15 cellular contexts compared by ENCODE assay signal in genomic region chr9:131801811-131802210, GRCh38.
"Had no signal": no experiment of that assay in that cellular context is flagged by ENCODE, and none has a peak within 500 bp of the region (broad histone marks: within the 10 kb centered on the region; RNA-seq: fewer than 3 reads in every experiment).

No MANE protein-coding gene starts in this region.

- H3K27ac ChIP-seq: breast epithelium, gastrocnemius medialis, heart right ventricle, parathyroid adenoma, tibial artery, vagina had no signal

- H3K4me3 ChIP-seq: breast epithelium, gastrocnemius medialis, heart right ventricle, lung, tibial artery, vagina had no signal

- H3K4me1 ChIP-seq: breast epithelium, gastrocnemius medialis, heart right ventricle, parathyroid adenoma, tibial artery, vagina had no signal

- DNase-seq: activated CD4-positive, alpha-beta T cell treated with anti-CD3 and anti-CD28 coated beads, Interleukin-2, amount 50 U/mL, for 1 hour; activated naive CD4-positive, alpha-beta T cell treated with Interleukin-2 at 50 U/mL for 16 hours; anterior cingulate cortex; erythroblast; gastrocnemius medialis; heart right ventricle; midbrain; stimulated activated CD4-positive, alpha-beta T cell treated with anti-CD3 and anti-CD28 coated beads, Interleukin-2, amount 100 ng/mL, for 48 hours; stimulated activated naive B cell treated with anti-CD40 and anti-IgM and Interleukin-4, amounts not matched to agents 10 μg/mL and 1 μg/mL and 100 μg/mL, for 72 hours; T-helper 2 cell; tibial artery had no signal

- H3K9ac ChIP-seq: parathyroid adenoma had no signal

- H3K79me2 ChIP-seq: parathyroid adenoma had no signal

- H3K27me3 ChIP-seq: vagina had no signal

- H2AFZ ChIP-seq: parathyroid adenoma had no signal

- H3K36me3 ChIP-seq: breast epithelium, gastrocnemius medialis, heart right ventricle, tibial artery, vagina had no signal

- H3K9me3 ChIP-seq: gastrocnemius medialis, heart right ventricle, vagina had no signal
